ENCODE assay signal across 18 cellular contexts in the genomic region with DNA sequence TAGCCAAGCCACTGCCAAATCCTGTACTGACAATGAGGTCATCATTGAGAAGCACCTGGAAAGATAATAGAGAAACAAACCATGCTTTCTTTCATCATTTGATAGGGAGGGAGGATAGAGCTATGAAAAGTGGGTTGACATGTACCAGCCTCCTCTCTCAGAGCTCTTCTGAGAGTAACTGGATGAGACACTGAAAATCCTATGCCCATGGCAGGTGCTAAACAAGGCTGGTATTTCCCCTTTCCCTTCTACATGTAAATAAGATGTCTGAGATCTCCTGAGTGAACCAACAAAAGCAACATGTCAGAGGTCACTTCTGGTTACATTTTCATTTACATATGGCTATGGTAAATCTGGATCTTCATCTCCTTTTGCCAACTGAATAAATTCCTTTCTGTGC.
"Had no signal": no experiment of that assay in that cellular context is flagged by ENCODE, and none has a peak within 500 bp of the region (broad histone marks: within the 10 kb centered on the region; RNA-seq: fewer than 3 reads in every experiment).

No MANE protein-coding gene starts in this region.

- H3K27ac ChIP-seq: prostate gland, skin epidermis, suprapubic skin had no signal

- H3K9me3 Mint-ChIP-seq: activated T-cell treated with anti-CD3 and anti-CD28 coated beads, Interleukin-2, amount 50 U/mL, for 4 hours; brain; dendritic cell treated with granulocyte-macrophage colony-stimulating factor and Interleukin-4, amounts not matched to agents 40 ng/mL and 50 ng/mL, for 4 days; stimulated activated naive CD8-positive, alpha-beta T cell treated with anti-CD3 and anti-CD28 coated beads, Interleukin-15, Interleukin-2, amounts not matched to agents 100 ng/mL and 50 ng/mL, for 24 hours had no signal

- H3K36me3 Mint-ChIP-seq: activated naive CD8-positive, alpha-beta T cell; brain had no signal

- DNase-seq: activated CD4-positive, alpha-beta T cell treated with anti-CD3 and anti-CD28 coated beads, Interleukin-2, amount 50 U/mL, for 48 hours; activated CD4-positive, CD25-positive, alpha-beta regulatory T cell treated with anti-CD3 and anti-CD28 coated beads, Interleukin-2, amount 50 U/mL, for 72 hours; activated effector memory CD4-positive, alpha-beta T cell treated with anti-CD3 and anti-CD28 coated beads, Interleukin-2, amount 50 U/mL, for 16 hours; activated T-cell treated with anti-CD3 and anti-CD28 coated beads, Interleukin-2, amount 50 U/mL, for 4 hours; effector memory CD4-positive, alpha-beta T cell; foreskin melanocyte; head of caudate nucleus; right cardiac atrium; stimulated activated CD4-positive, alpha-beta T cell treated with anti-CD3 and anti-CD28 coated beads, Interleukin-4, amount 100 ng/mL, for 24 hours; T1000; trophoblast cell had no signal

- ATAC-seq: activated T-cell treated with anti-CD3 and anti-CD28 coated beads, Interleukin-2, amount 50 U/mL, for 4 hours; right cardiac atrium had no signal

- H3K27me3 Mint-ChIP-seq: activated naive CD8-positive, alpha-beta T cell; brain; dendritic cell treated with granulocyte-macrophage colony-stimulating factor and Interleukin-4, amounts not matched to agents 40 ng/mL and 50 ng/mL, for 4 days; stimulated activated naive CD8-positive, alpha-beta T cell treated with anti-CD3 and anti-CD28 coated beads, Interleukin-15, Interleukin-2, amounts not matched to agents 100 ng/mL and 50 ng/mL, for 24 hours had no signal

- H3K9me3 ChIP-seq: prostate gland, suprapubic skin had no signal

- H3K36me3 ChIP-seq: prostate gland, suprapubic skin had no signal

- H3K27ac Mint-ChIP-seq: brain; dendritic cell treated with granulocyte-macrophage colony-stimulating factor and Interleukin-4, amounts not matched to agents 40 ng/mL and 50 ng/mL, for 4 days; stimulated activated naive CD8-positive, alpha-beta T cell treated with anti-CD3 and anti-CD28 coated beads, Interleukin-15, Interleukin-2, amounts not matched to agents 100 ng/mL and 50 ng/mL, for 24 hours had no signal

- H3K4me1 ChIP-seq: prostate gland, suprapubic skin had no signal

- H3K4me3 Mint-ChIP-seq: activated naive CD8-positive, alpha-beta T cell; activated T-cell treated with anti-CD3 and anti-CD28 coated beads, Interleukin-2, amount 50 U/mL, for 4 hours; brain; dendritic cell treated with granulocyte-macrophage colony-stimulating factor and Interleukin-4, amounts not matched to agents 40 ng/mL and 50 ng/mL, for 4 days; stimulated activated naive CD8-positive, alpha-beta T cell treated with anti-CD3 and anti-CD28 coated beads, Interleukin-15, Interleukin-2, amounts not matched to agents 100 ng/mL and 50 ng/mL, for 24 hours had no signal

- H3K27me3 ChIP-seq: suprapubic skin had no signal

- H3K4me3 ChIP-seq: prostate gland, skin epidermis, suprapubic skin had no signal
